ENCODE assay signal across 25 cellular contexts in genomic region chr2:193153576-193153975, GRCh38.
DNase-seq lines count a peak whose midpoint lies in the region; ATAC-seq, FAIRE-seq and TF ChIP-seq lines count a peak whose summit lies in the region.
"Had no signal": no experiment of that assay in that cellular context is flagged by ENCODE, and none has a peak within 500 bp of the region (broad histone marks: within the 10 kb centered on the region; RNA-seq: fewer than 3 reads in every experiment).

No MANE protein-coding gene starts in this region.

- H3K4me3 ChIP-seq in astrocyte (ENCODE audit: insufficient read depth, low read depth, low read length) (no peak overlapping the region), ovary (no peak overlapping the region)
- H3K4me3 ChIP-seq: HAP-1 had no signal

- peak; percentile 14 for DNase-seq in NCI-H2171 treated with DMSO at 0.1 percent for 48 hours (lab: John Stamatoyannopoulos, UW)
- DNase-seq in NCI-H2171 (lab: John Stamatoyannopoulos, UW) = no peak
- DNase-seq in astrocyte (ENCODE audit: low read depth) = no peak
- no peak for DNase-seq in type B pancreatic cell (ENCODE audit: extremely low spot score, unreplicated experiment)
- DNase-seq in kidney glomerular epithelial cell (lab: John Stamatoyannopoulos, UW) = no peak
- DNase-seq in ovary = no peak
- no peak for DNase-seq in activated naive CD4-positive, alpha-beta T cell treated with anti-CD3 and anti-CD28 coated beads, Interleukin-2, amount 10 ng/mL, durations not matched to agents 7 days and 5 days
- DNase-seq: 8988T; ACHN; Calu3; DND-41; GOT3; HFFc6; NCI-H1105; NCI-H1436 treated with DMSO at 0.1 percent for 48 hours; NCI-H187 treated with DMSO at 0.1 percent for 48 hours; NCI-H226; NCI-H510A; NCI-H774; NK-92 treated with Interleukin-12 subunit alpha and Interleukin-12 subunit beta, amount 100 ng/mL, for 24 hours; PC-3; Right ventricle myocardium superior had no signal

- intact Hi-C loops in ovary (cut with DNase I) = loop anchor here in 1 of 4 donors (5.0 kb wide), 1 partner anchor 654 kb away; no protein-coding TSS in a partner anchor

- no peaks in the 10 kb centered on the region for H3K79me2 ChIP-seq in astrocyte (ENCODE audit: insufficient read depth, low read length)

- no peak for TF ChIP-seq POLR2A in ovary (IDR thresholded peaks at IDR 0.05)

- TF ChIP-seq CTCF in astrocyte (IDR thresholded peaks at IDR 0.05; ENCODE audit: insufficient read depth, low read depth, low read length) (no peak), type B pancreatic cell (conservative IDR thresholded peaks at IDR 0.05) (no peak), ovary (IDR thresholded peaks at IDR 0.05) (no peak)

- H3K27ac Mint-ChIP-seq in astrocyte (ENCODE audit: unreplicated experiment) (peak overlapping the region; percentile 66), type B pancreatic cell (peak overlapping the region; percentile 17)
- H3K27ac Mint-ChIP-seq in activated naive CD4-positive, alpha-beta T cell treated with anti-CD3 and anti-CD28 coated beads, Interleukin-2, amount 10 ng/mL, durations not matched to agents 7 days and 5 days = no peak overlapping the region
- H3K27ac Mint-ChIP-seq: HFFc6 had no signal

- H2AFZ ChIP-seq in astrocyte (ENCODE audit: low read depth, low read length) = no peak overlapping the region

- no peaks in the 10 kb centered on the region for H4K20me1 ChIP-seq in astrocyte (ENCODE audit: insufficient read depth, low read length)

- H3K9me3 Mint-ChIP-seq in astrocyte (ENCODE audit: unreplicated experiment) (peaks cover 2% of the 10 kb centered on the region), type B pancreatic cell (no peaks in the 10 kb centered on the region)
- no peaks in the 10 kb centered on the region for H3K9me3 Mint-ChIP-seq in activated naive CD4-positive, alpha-beta T cell treated with anti-CD3 and anti-CD28 coated beads, Interleukin-2, amount 10 ng/mL, durations not matched to agents 7 days and 5 days

- H3K4me1 Mint-ChIP-seq in astrocyte (ENCODE audit: low read depth, unreplicated experiment) (no peaks in the 10 kb centered on the region), type B pancreatic cell (ENCODE audit: unreplicated experiment) (no peaks in the 10 kb centered on the region)
- H3K4me1 Mint-ChIP-seq in activated naive CD4-positive, alpha-beta T cell treated with anti-CD3 and anti-CD28 coated beads, Interleukin-2, amount 10 ng/mL, durations not matched to agents 7 days and 5 days = no peaks in the 10 kb centered on the region

- H3K36me3 ChIP-seq in astrocyte (ENCODE audit: insufficient read depth, low read length) (no peaks in the 10 kb centered on the region), ovary (no peaks in the 10 kb centered on the region)
- H3K36me3 ChIP-seq: HAP-1 had no signal

- TF ChIP-seq EP300 in ovary (IDR thresholded peaks at IDR 0.05) = no peak

- CTCF ChIA-PET in activated naive CD4-positive, alpha-beta T cell treated with anti-CD3 and anti-CD28 coated beads, Interleukin-2, amount 10 ng/mL, durations not matched to agents 7 days and 5 days (lab: Charles Lee) = no interaction called here

- no peak overlapping the region for H3K4me2 ChIP-seq in astrocyte (ENCODE audit: low read length)

- no peaks in the 10 kb centered on the region for H3K9me3 ChIP-seq in astrocyte (ENCODE audit: insufficient read depth, low read depth, low read length)
- H3K9me3 ChIP-seq in ovary = no peaks in the 10 kb centered on the region
- H3K9me3 ChIP-seq: HAP-1 had no signal

- H3K9ac ChIP-seq in astrocyte (ENCODE audit: low read length) = no peak overlapping the region

- ATAC-seq in esophagus mucosa = peak; percentile 42
- ATAC-seq: PC-3 had no signal

- H3K27ac ChIP-seq in astrocyte (ENCODE audit: low read depth, low read length) (no peak overlapping the region), ovary (no peak overlapping the region)

- H3K27me3 Mint-ChIP-seq in astrocyte (ENCODE audit: low read depth, unreplicated experiment) (no peaks in the 10 kb centered on the region), type B pancreatic cell (no peaks in the 10 kb centered on the region)
- H3K27me3 Mint-ChIP-seq in activated naive CD4-positive, alpha-beta T cell treated with anti-CD3 and anti-CD28 coated beads, Interleukin-2, amount 10 ng/mL, durations not matched to agents 7 days and 5 days = no peaks in the 10 kb centered on the region

- H3K4me1 ChIP-seq in astrocyte (ENCODE audit: insufficient read depth, low read length) (no peaks in the 10 kb centered on the region), ovary (ENCODE audit: insufficient read depth) (no peaks in the 10 kb centered on the region)
- H3K4me1 ChIP-seq: HAP-1 had no signal

- no peak overlapping the region for H3K4me3 Mint-ChIP-seq in astrocyte (ENCODE audit: unreplicated experiment)
- no peak overlapping the region for H3K4me3 Mint-ChIP-seq in type B pancreatic cell
- no peak overlapping the region for H3K4me3 Mint-ChIP-seq in activated naive CD4-positive, alpha-beta T cell treated with anti-CD3 and anti-CD28 coated beads, Interleukin-2, amount 10 ng/mL, durations not matched to agents 7 days and 5 days
- H3K4me3 Mint-ChIP-seq: HFFc6 had no signal

- no peaks in the 10 kb centered on the region for H3K27me3 ChIP-seq in astrocyte (ENCODE audit: insufficient read depth, low read length)
- H3K27me3 ChIP-seq in ovary = no peaks in the 10 kb centered on the region

- WGBS in ovary, 3 donors = 71 to 76% (median 75%) methylated on average over 2 of the region's 2 CpGs

- H3K36me3 Mint-ChIP-seq in astrocyte (ENCODE audit: low read depth, unreplicated experiment) = no peaks in the 10 kb centered on the region
- peaks cover 3% of the 10 kb centered on the region for H3K36me3 Mint-ChIP-seq in type B pancreatic cell
- H3K36me3 Mint-ChIP-seq in activated naive CD4-positive, alpha-beta T cell treated with anti-CD3 and anti-CD28 coated beads, Interleukin-2, amount 10 ng/mL, durations not matched to agents 7 days and 5 days = no peaks in the 10 kb centered on the region

- no peak for FAIRE-seq in astrocyte (lab: Jason Lieb, UNC)
- FAIRE-seq: GM12892 had no signal
